In the genomic region with DNA sequence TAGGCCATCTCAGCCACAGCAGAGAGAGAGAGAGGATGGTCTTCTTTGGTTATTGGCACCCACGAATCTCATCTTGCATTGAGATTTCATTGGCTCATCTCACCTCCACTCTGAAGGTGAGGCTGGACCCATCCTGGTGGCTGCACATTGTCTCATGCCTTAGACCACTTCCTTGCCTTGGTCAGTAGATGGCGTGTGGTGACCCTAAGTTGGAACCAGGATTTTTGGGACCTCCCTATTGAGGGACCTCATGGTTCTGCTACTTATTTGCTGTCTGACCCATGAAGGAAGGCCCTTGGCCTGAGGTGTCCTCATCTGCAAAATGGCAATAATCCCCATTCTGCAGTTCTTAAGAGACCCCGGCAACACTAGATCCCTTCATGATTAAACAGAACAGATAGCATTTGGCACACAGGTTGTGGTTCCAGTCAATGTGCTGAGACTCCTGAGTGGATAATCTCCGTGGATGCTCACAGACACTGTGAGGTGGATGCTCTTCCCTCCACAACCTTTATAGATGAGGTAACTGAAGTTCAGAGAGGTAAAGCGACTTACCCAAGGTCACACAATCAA, we compare ENCODE assay signal across 8 cellular contexts. TPM values are rescaled to one million over a fixed set of nuclear protein-coding genes. Genes with fewer than 3 reads are reported as not detected.
DNase-seq lines count a peak whose midpoint lies in the region; ATAC-seq and TF ChIP-seq lines count a peak whose summit lies in the region.

No MANE protein-coding gene starts in this region.

- no peak overlapping the region for H3K27ac ChIP-seq in ascending aorta
- H3K27ac ChIP-seq in lower lobe of right lung, result no peak overlapping the region

- H3K27ac Mint-ChIP-seq in activated CD4-positive, alpha-beta T cell treated with anti-CD3 and anti-CD28 coated beads for 36 hours, result no peak overlapping the region

- H3K4me3 ChIP-seq in ascending aorta (no peak overlapping the region), lower lobe of right lung (no peak overlapping the region)

- no peaks in the 10 kb centered on the region for H3K9me3 Mint-ChIP-seq in activated CD4-positive, alpha-beta T cell treated with anti-CD3 and anti-CD28 coated beads for 36 hours (ENCODE audit: low read depth)

- DNase-seq in activated CD4-positive, alpha-beta T cell treated with anti-CD3 and anti-CD28 coated beads for 36 hours, result peak; percentile 31
- DNase-seq in activated CD4-positive, alpha-beta T cell treated with anti-CD3 and anti-CD28 coated beads for 1 hour, result no peak
- DNase-seq in Kasumi-1 (lab: John Stamatoyannopoulos, UW) (peak; percentile 9 to 15), ascending aorta (ENCODE audit: low spot score in 2 of 2) (no peak), lower lobe of right lung (no peak)
- no peak for DNase-seq in stimulated activated CD8-positive, alpha-beta memory T cell treated with anti-CD3 and anti-CD28 coated beads, Interleukin-4, amount 100 ng/mL, for 48 hours

- peak; percentile 47 for ATAC-seq in activated CD4-positive, alpha-beta T cell treated with anti-CD3 and anti-CD28 coated beads for 36 hours
- no peak for ATAC-seq in lower lobe of right lung
- no peak for ATAC-seq in GM18867 (IDR thresholded peaks at IDR 0.05; ENCODE audit: unreplicated experiment)
- ATAC-seq in HG03108 (IDR thresholded peaks at IDR 0.05; ENCODE audit: unreplicated experiment), result no peak

- H3K4me1 Mint-ChIP-seq in activated CD4-positive, alpha-beta T cell treated with anti-CD3 and anti-CD28 coated beads for 36 hours, result no peaks in the 10 kb centered on the region

- TF ChIP-seq CTCF in ascending aorta (IDR thresholded peaks at IDR 0.05), result peak in 2 of 3 experiments; percentile 6 to 28
- peak; percentile 23 for TF ChIP-seq CTCF in lower lobe of right lung (IDR thresholded peaks at IDR 0.05)

- no peaks in the 10 kb centered on the region for H3K36me3 Mint-ChIP-seq in activated CD4-positive, alpha-beta T cell treated with anti-CD3 and anti-CD28 coated beads for 36 hours (ENCODE audit: low read depth)

- H3K9me3 ChIP-seq in ascending aorta (no peaks in the 10 kb centered on the region), lower lobe of right lung (no peaks in the 10 kb centered on the region)

- H3K36me3 ChIP-seq in ascending aorta, result peaks cover 37 to 49% of the 10 kb centered on the region in 2 donors
- peaks cover 63% of the 10 kb centered on the region for H3K36me3 ChIP-seq in lower lobe of right lung

- no peak overlapping the region for H3K4me3 Mint-ChIP-seq in activated CD4-positive, alpha-beta T cell treated with anti-CD3 and anti-CD28 coated beads for 36 hours

- intact Hi-C loops in activated CD4-positive, alpha-beta T cell treated with anti-CD3 and anti-CD28 coated beads for 36 hours (cut with DNase I, micrococcal nuclease), result no loop called here
- intact Hi-C loops in ascending aorta (cut with DNase I), result no loop called here
- intact Hi-C loops in lower lobe of right lung (cut with DNase I), result no loop called here

- H3K27me3 Mint-ChIP-seq in activated CD4-positive, alpha-beta T cell treated with anti-CD3 and anti-CD28 coated beads for 36 hours, result no peaks in the 10 kb centered on the region

- H3K27me3 ChIP-seq in ascending aorta (no peaks in the 10 kb centered on the region), lower lobe of right lung (ENCODE audit: low read depth) (no peaks in the 10 kb centered on the region)

- POLR2A ChIA-PET in activated CD4-positive, alpha-beta T cell treated with anti-CD3 and anti-CD28 coated beads for 36 hours (lab: Charles Lee), result no interaction called here

- CTCF ChIA-PET in activated CD4-positive, alpha-beta T cell treated with anti-CD3 and anti-CD28 coated beads for 36 hours (lab: Charles Lee), result no interaction called here

- H3K4me1 ChIP-seq in ascending aorta (no peaks in the 10 kb centered on the region), lower lobe of right lung (no peaks in the 10 kb centered on the region)

RNA-seq across cellular contexts. Expression of a gene that starts 21.5 kb away (rescaled TPM):
- total RNA-seq in activated CD4-positive, alpha-beta T cell treated with anti-CD3 and anti-CD28 coated beads for 36 hours, result 10 to 100 TPM; 18.7 to 20.7 TPM
- total RNA-seq in ascending aorta (51.4 TPM), lower lobe of right lung (23.7 TPM)

Comparison
In these comparisons a context has a peak if more than half of its experiments do, and no peak if none do; other contexts are left out.
1. DNase-seq: peak in activated CD4-positive, alpha-beta T cell treated with anti-CD3 and anti-CD28 coated beads for 36 hours (single experiment) and Kasumi-1 (2 of 2); none in activated CD4-positive, alpha-beta T cell treated with anti-CD3 and anti-CD28 coated beads for 1 hour (single experiment), ascending aorta (0 of 2), lower lobe of right lung (single experiment) and stimulated activated CD8-positive, alpha-beta memory T cell treated with anti-CD3 and anti-CD28 coated beads, Interleukin-4, amount 100 ng/mL, for 48 hours (single experiment).